ENCODE assay signal across 23 cellular contexts in genomic region chr20:58071991-58072390, GRCh38.
"Had no signal": no experiment of that assay in that cellular context is flagged by ENCODE, and none has a peak within 500 bp of the region (broad histone marks: within the 10 kb centered on the region; RNA-seq: fewer than 3 reads in every experiment).

No MANE protein-coding gene starts in this region.

- H3K27ac Mint-ChIP-seq: activated CD8-positive, alpha-beta memory T cell treated with anti-CD3 and anti-CD28 coated beads, Interleukin-2, amount 10 ng/mL, durations not matched to agents 7 days and 5 days; activated naive CD4-positive, alpha-beta T cell treated with anti-CD3 and anti-CD28 coated beads, Interleukin-2, amount 50 U/mL, for 24 hours; activated T-cell treated with anti-CD3 and anti-CD28 coated beads, Interleukin-2, amount 50 U/mL, for 24 hours; activated T-helper 1 cell treated with anti-CD3 and anti-CD28 coated beads, Interleukin-12 subunit alpha, Interleukin-12 subunit beta, Interleukin-2, Interleukin-4 antibody, amounts not matched to agents 30 ng/mL and 10 ng/mL and 1 ng/mL, durations not matched to agents 14 hours and 24 hours and 36 hours; T-cell had no signal

- H3K27ac ChIP-seq: body of pancreas, PC-9 had no signal

- H3K4me3 ChIP-seq: body of pancreas, PC-9 had no signal

- H3K36me3 Mint-ChIP-seq: activated CD8-positive, alpha-beta memory T cell treated with anti-CD3 and anti-CD28 coated beads, Interleukin-2, amount 10 ng/mL, durations not matched to agents 7 days and 5 days; T-cell had no signal

- H3K27me3 ChIP-seq: body of pancreas had no signal

- ATAC-seq: activated CD4-positive, CD25-positive, alpha-beta regulatory T cell treated with anti-CD3 and anti-CD28 coated beads, Interleukin-2, amount 50 U/mL, for 24 hours; activated CD8-positive, alpha-beta memory T cell treated with anti-CD3 and anti-CD28 coated beads, Interleukin-2, amount 10 ng/mL, durations not matched to agents 7 days and 5 days; body of pancreas; T-cell had no signal

- H3K9me3 ChIP-seq: body of pancreas had no signal

- H3K9me3 Mint-ChIP-seq: activated naive CD4-positive, alpha-beta T cell treated with anti-CD3 and anti-CD28 coated beads, Interleukin-2, amount 50 U/mL, for 24 hours; activated T-cell treated with anti-CD3 and anti-CD28 coated beads, Interleukin-2, amount 50 U/mL, for 24 hours; activated T-helper 1 cell treated with anti-CD3 and anti-CD28 coated beads, Interleukin-12 subunit alpha, Interleukin-12 subunit beta, Interleukin-2, Interleukin-4 antibody, amounts not matched to agents 30 ng/mL and 10 ng/mL and 1 ng/mL, durations not matched to agents 14 hours and 24 hours and 36 hours; T-cell had no signal

- H3K4me3 Mint-ChIP-seq: activated CD8-positive, alpha-beta memory T cell treated with anti-CD3 and anti-CD28 coated beads, Interleukin-2, amount 10 ng/mL, durations not matched to agents 7 days and 5 days; activated naive CD4-positive, alpha-beta T cell treated with anti-CD3 and anti-CD28 coated beads, Interleukin-2, amount 50 U/mL, for 24 hours; activated T-cell treated with anti-CD3 and anti-CD28 coated beads, Interleukin-2, amount 50 U/mL, for 24 hours; activated T-helper 1 cell treated with anti-CD3 and anti-CD28 coated beads, Interleukin-12 subunit alpha, Interleukin-12 subunit beta, Interleukin-2, Interleukin-4 antibody, amounts not matched to agents 30 ng/mL and 10 ng/mL and 1 ng/mL, durations not matched to agents 14 hours and 24 hours and 36 hours; T-cell had no signal

- DNase-seq: activated CD4-positive, alpha-beta T cell treated with anti-CD3 and anti-CD28 coated beads for 4 hours; activated effector memory CD4-positive, alpha-beta T cell treated with Interleukin-2 at 50 U/mL for 16 hours; activated naive CD4-positive, alpha-beta T cell; activated T-cell treated with anti-CD3 and anti-CD28 coated beads, Interleukin-2, amount 50 U/mL, for 24 hours; aorta; body of pancreas; central memory CD4-positive, alpha-beta T cell; cortex of kidney; KG1; NCI-H1092; NCI-H1436 treated with DMSO at 0.1 percent for 48 hours; NCI-H1930; NCI-H2171; NCI-H2227 treated with DMSO at 0.1 percent for 48 hours; NCI-H446 treated with DMSO at 0.1 percent for 48 hours; NCI-H524 treated with DMSO at 0.1 percent for 48 hours; PC-9; SHP77 treated with DMSO at 0.1 percent for 48 hours; T-cell had no signal
